14 cellular contexts compared by ENCODE assay signal in the genomic region with DNA sequence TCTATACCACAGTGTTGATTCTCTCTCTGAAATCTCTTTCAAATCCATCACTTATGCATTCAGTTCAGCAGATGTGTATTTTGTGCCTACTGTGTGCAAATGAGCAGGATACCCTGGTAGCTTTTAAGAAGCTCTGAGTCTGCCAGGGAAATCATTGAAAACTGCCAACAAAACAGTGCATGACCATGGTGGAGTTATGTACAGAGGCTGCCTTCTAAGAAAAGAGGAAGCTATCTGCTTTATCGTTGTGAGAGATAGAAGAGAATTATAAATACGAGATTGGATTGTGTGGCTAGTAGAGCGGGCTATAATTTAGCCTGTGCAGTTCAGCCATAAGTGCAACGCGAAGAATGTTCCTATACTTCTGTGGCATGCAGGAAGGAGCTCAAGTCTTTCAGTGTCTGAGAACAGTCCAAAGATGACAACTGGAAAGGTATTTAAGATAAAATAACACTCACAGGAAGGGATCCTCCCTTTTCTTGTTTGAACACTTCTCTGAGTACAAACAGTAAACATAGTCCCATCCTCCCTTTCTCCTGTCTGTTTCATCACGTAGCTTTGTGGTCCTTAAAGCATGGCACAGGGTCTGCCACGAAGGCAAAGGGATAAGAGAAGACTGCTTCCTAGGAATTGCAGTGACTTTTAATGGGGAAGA. TPM values are rescaled to one million over a fixed set of nuclear protein-coding genes. Genes with fewer than 3 reads are reported as not detected.
DNase-seq lines count a peak whose midpoint lies in the region; ATAC-seq, FAIRE-seq and TF ChIP-seq lines count a peak whose summit lies in the region.
"Had no signal": no experiment of that assay in that cellular context is flagged by ENCODE, and none has a peak within 500 bp of the region (broad histone marks: within the 10 kb centered on the region; RNA-seq: fewer than 3 reads in every experiment).

No MANE protein-coding gene starts in this region.

- POLR2A ChIA-PET in GM12878 (lab: Charles Lee), result interaction anchor here (0.8 to 6.4 kb wide), 12 partner anchors 10 to 397 kb away, joined by 3 to 58 read pairs (median 6); a partner anchor contains a TSS

- H3K9me3 ChIP-seq in GM12878 (replicated peaks; ENCODE audit: control insufficient read depth, insufficient read depth, low read length) (no peaks in the 10 kb centered on the region), neutrophil (no peaks in the 10 kb centered on the region)
- H3K9me3 ChIP-seq: gastrocnemius medialis, right atrium auricular region had no signal

- no peaks in the 10 kb centered on the region for H4K20me1 ChIP-seq in GM12878 (ENCODE audit: control insufficient read depth, insufficient read depth)

- TF ChIP-seq POLR2A in GM12878 (IDR thresholded peaks at IDR 0.05; ENCODE audit: low read depth, low read length), result no peak

- intact Hi-C loops in Calu3 (cut with micrococcal nuclease; ENCODE audit: unreplicated experiment), result loop anchor here (5.0 kb wide), 1 partner anchor 38 kb away; no protein-coding TSS in a partner anchor
- intact Hi-C loops in GM12878 (cut with micrococcal nuclease; ENCODE audit: unreplicated experiment), result loop anchor here (5.0 kb wide), 1 partner anchor 33 kb away; no protein-coding TSS in a partner anchor

- DNase-seq in Calu3 (no peak), NOMO-1 (lab: John Stamatoyannopoulos, UW; ENCODE audit: unreplicated experiment in 2 of 2) (peak; percentile 16 to 75), GM12878 (ENCODE audit: low read depth, low spot score) (no peak), activated gamma-delta T cell (lab: John Stamatoyannopoulos, UW) (no peak), inferior parietal cortex (ENCODE audit: extremely low spot score) (no peak), hypothalamus (lab: John Stamatoyannopoulos, UW) (no peak)
- DNase-seq: DMS79 treated with DMSO at 0.1 percent for 48 hours, gastrocnemius medialis, mammary epithelial cell, MM.1S, NCI-H748 treated with DMSO at 0.1 percent for 48 hours had no signal

- peak overlapping the region; percentile 88 for H3K4me2 ChIP-seq in GM12878 (ENCODE audit: control insufficient read depth, insufficient read depth)

- H3K4me1 Mint-ChIP-seq in Calu3 (ENCODE audit: low read depth, unreplicated experiment), result peaks cover 28% of the 10 kb centered on the region

- H3K27me3 ChIP-seq in GM12878 (replicated peaks in 1 of 2; ENCODE audit: control insufficient read depth in 2 of 2, insufficient read depth in 2 of 2, low read length in 1 of 2), result no peaks in the 10 kb centered on the region
- H3K27me3 ChIP-seq in neutrophil, result no peaks in the 10 kb centered on the region
- H3K27me3 ChIP-seq: gastrocnemius medialis, right atrium auricular region had no signal

- SMC1A ChIA-PET in GM12878 (lab: Charles Lee; ENCODE audit: uncharacterized antibody, unreplicated experiment), result interaction anchor here (0.6 to 12.5 kb wide), 31 partner anchors 11 to 297 kb away, joined by 3 to 227 read pairs (median 6); a partner anchor contains a TSS

- no peaks in the 10 kb centered on the region for H3K27me3 Mint-ChIP-seq in Calu3 (ENCODE audit: unreplicated experiment)

- H3K79me2 ChIP-seq in GM12878 (ENCODE audit: control insufficient read depth, insufficient read depth, low read length), result peaks cover 87% of the 10 kb centered on the region

- peak; percentile 10; the same call in 2 of the 3 replicates for ATAC-seq in GM12878
- ATAC-seq: gastrocnemius medialis had no signal

- in situ Hi-C loops in GM12878 (cut with MboI), result loop anchor here (5.0 kb wide), 1 partner anchor 128 kb away; no protein-coding TSS in a partner anchor

- H3K36me3 ChIP-seq in GM12878 (ENCODE audit: control insufficient read depth in 2 of 2, insufficient read depth in 2 of 2, low read length in 1 of 2), result no peaks in the 10 kb centered on the region
- H3K36me3 ChIP-seq in neutrophil, result no peaks in the 10 kb centered on the region
- H3K36me3 ChIP-seq: gastrocnemius medialis, right atrium auricular region had no signal

- TF ChIP-seq EP300 in GM12878 (IDR thresholded peaks at IDR 0.05; ENCODE audit: borderline replicate concordance in 1 of 2, control insufficient read depth in 1 of 2, low read depth in 2 of 2, low read length in 2 of 2), result no peak

- H3K4me1 ChIP-seq in GM12878 (ENCODE audit: control insufficient read depth, insufficient read depth, low read length) (peaks cover 32% of the 10 kb centered on the region), neutrophil (ENCODE audit: control insufficient read depth in 1 of 2, insufficient read depth in 1 of 2, low read depth in 1 of 2, low read length in 1 of 2) (peaks cover 57 to 60% of the 10 kb centered on the region in 2 experiments)

- no peak overlapping the region for H3K27ac Mint-ChIP-seq in Calu3 (ENCODE audit: unreplicated experiment)

- H3K9ac ChIP-seq in GM12878 (ENCODE audit: control insufficient read depth, insufficient read depth, low read length), result peak overlapping the region; percentile 30; the same call in 1 of the 2 replicates

- peak overlapping the region; percentile 19 for H3K4me3 Mint-ChIP-seq in Calu3 (ENCODE audit: low read depth, unreplicated experiment)

- H2AFZ ChIP-seq in GM12878 (ENCODE audit: control insufficient read depth, low read depth, low read length), result no peak overlapping the region

- RAD21 ChIA-PET in GM12878 (lab: Charles Lee; ENCODE audit: unreplicated experiment), result interaction anchor here (0.6 to 8.6 kb wide), 23 partner anchors 11 to 517 kb away, joined by 3 to 179 read pairs (median 7); a partner anchor contains a TSS

- TF ChIP-seq CTCF in Calu3 (IDR thresholded peaks at IDR 0.05; ENCODE audit: unreplicated experiment) (no peak), GM12878 (IDR thresholded peaks at IDR 0.05 in 2 of 3, conservative IDR thresholded peaks at IDR 0.05 in 1 of 3; ENCODE audit: control insufficient read depth in 2 of 3, extremely low read depth in 1 of 3, insufficient read depth in 1 of 3, low read depth in 3 of 3, low read length in 3 of 3) (no peak), neutrophil (IDR thresholded peaks at IDR 0.05) (no peak)

- no peaks in the 10 kb centered on the region for H3K9me3 Mint-ChIP-seq in Calu3 (ENCODE audit: low read depth, unreplicated experiment)

- peak overlapping the region; percentile 96 for H3K4me3 ChIP-seq in GM12878
- peak overlapping the region in 1 of 2 experiments; percentile 2 for H3K4me3 ChIP-seq in neutrophil (ENCODE audit: low read depth in 1 of 2, low read length in 1 of 2)
- H3K4me3 ChIP-seq: gastrocnemius medialis, right atrium auricular region had no signal

- TF ChIP-seq RAD21 in GM12878 (IDR thresholded peaks at IDR 0.05; ENCODE audit: insufficient read depth, low read depth, low read length), result no peak

- FAIRE-seq in GM12878 (lab: Jason Lieb, UNC), result no peak
- FAIRE-seq: colon had no signal

- H3K27ac ChIP-seq in GM12878 (ENCODE audit: control insufficient read depth, insufficient read depth), result peak overlapping the region; percentile 47
- H3K27ac ChIP-seq in neutrophil, result peak overlapping the region; percentile 63
- H3K27ac ChIP-seq: right atrium auricular region had no signal

- WGBS in GM12878 (ENCODE audit: insufficient coverage, insufficient replicate concordance, low lambda C conversion rate, missing lambda C conversion rate), result 54% methylated on average over 7 of the region's 7 CpGs

- peaks cover 37% of the 10 kb centered on the region for H3K36me3 Mint-ChIP-seq in Calu3 (ENCODE audit: insufficient read depth, unreplicated experiment)

- CTCF ChIA-PET in Calu3 (lab: Charles Lee), result interaction anchor here (0.6 to 1.4 kb wide), 7 partner anchors 9 to 64 kb away, joined by 3 to 5 read pairs (median 3); no protein-coding TSS in a partner anchor
- CTCF ChIA-PET in GM12878 (lab: Yijun Ruan, JAX), result interaction anchor here (0.9 to 8.7 kb wide), 21 partner anchors 10 to 831 kb away, joined by 3 to 181 read pairs (median 5); no protein-coding TSS in a partner anchor

- BruUV-seq in Calu3 (replicated peaks; lab: Mats Ljungman, UMichigan), result no TSS peak
- no TSS peak for BruUV-seq in GM12878 (replicated peaks; lab: Mats Ljungman, UMichigan)

RNA-seq across cellular contexts. Expression of a gene that starts 4.4 kb away (rescaled TPM):
- total RNA-seq in Calu3 (2022) (22.8 and 24.5 TPM in 2 replicates), GM12878 (2014; rRNA removed) (18.2 and 19.1 TPM in 2 replicates), GM12878 (2014; rRNA removed; fragmentation: Illumina TruSeq; extraction: Trizol) (22.2 and 22.3 TPM in 2 replicates), GM12878 (2021) (28.5 and 30.0 TPM in 2 replicates)
- 77.3 and 79.8 TPM in 2 replicates for total RNA-seq in GM12878 (2013; cell fraction: nucleolus; rRNA removed)
- 9.3 TPM for polyA plus RNA-seq in GM12878 (2011; ENCODE audit: low read depth)
- polyA plus RNA-seq in GM12878 (2011; rRNA removed) (20.7 and 22.2 TPM in 2 replicates), GM12878 (2014; fragmentation: Illumina TruSeq; extraction: Trizol) (24.4 and 27.1 TPM in 2 replicates), GM12878 (2014; fragmentation: Nextera tagmentation; extraction: Ambion mirVana) (1 to 10 TPM; 4.5 to 4.6 TPM), GM12878 (2014; rRNA removed) (16.5 and 18.3 TPM in 2 replicates), GM12878 (2016; fragmentation: Nextera tagmentation; extraction: Ambion mirVana) (10 to 100 TPM; 14.3 to 19.0 TPM)
- 16.0 and 17.4 TPM in 2 replicates for polyA plus RNA-seq in GM12878 (2011; cell fraction: cytosol; rRNA removed)
- polyA plus RNA-seq in GM12878 (2011; cell fraction: nucleus; rRNA removed), result 20.7 and 21.0 TPM in 2 replicates
- polyA plus RNA-seq in GM12878 (2012), result 10.0 and 14.7 TPM in 2 replicates
- 53.0 and 57.6 TPM in 2 replicates for polyA minus RNA-seq in GM12878 (2011; rRNA and poly(A)+ RNA removed)
- 14.8 and 17.8 TPM in 2 replicates for polyA minus RNA-seq in GM12878 (2011; cell fraction: cytosol; rRNA and poly(A)+ RNA removed)
- polyA minus RNA-seq in GM12878 (2011; cell fraction: nucleus; rRNA and poly(A)+ RNA removed), result 18.7 and 25.4 TPM in 2 replicates

Comparison
In these comparisons a context has a peak if more than half of its experiments do, and no peak if none do; other contexts are left out.
1. DNase-seq: peak in NOMO-1 (2 of 2); none in Calu3 (single experiment), GM12878 (single experiment), activated gamma-delta T cell (single experiment), inferior parietal cortex (single experiment) and hypothalamus (0 of 51).